19 cellular contexts compared by ENCODE assay signal in the genomic region with DNA sequence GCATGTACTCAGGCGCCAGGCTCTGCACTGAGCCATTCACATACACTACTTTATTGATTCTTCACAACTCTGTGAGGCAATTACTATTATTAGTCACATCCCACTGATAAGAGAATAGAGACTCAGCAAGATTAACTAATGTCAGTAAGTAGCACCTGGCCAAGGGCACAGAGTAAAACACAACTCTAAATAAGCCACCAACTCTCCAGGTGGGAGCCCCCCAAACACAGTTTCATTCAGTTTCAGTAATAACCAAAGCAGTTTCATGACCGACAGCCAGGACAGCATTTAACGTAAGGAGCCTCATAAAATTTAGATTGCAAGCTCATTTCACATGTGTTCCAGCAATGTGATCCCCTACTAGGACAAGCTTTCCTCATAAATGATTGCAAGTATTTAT.
DNase-seq lines count a peak whose midpoint lies in the region; FAIRE-seq and TF ChIP-seq lines count a peak whose summit lies in the region.
"Had no signal": no experiment of that assay in that cellular context is flagged by ENCODE, and none has a peak within 500 bp of the region (broad histone marks: within the 10 kb centered on the region; RNA-seq: fewer than 3 reads in every experiment).

No MANE protein-coding gene starts in this region.

- TF ChIP-seq CTCF in GM12865 (IDR thresholded peaks at IDR 0.05; ENCODE audit: insufficient read depth, low read depth, low read length, missing control alignments) = no peak
- TF ChIP-seq CTCF in bronchial epithelial cell (IDR thresholded peaks at IDR 0.05; ENCODE audit: insufficient read depth, low read length, severe bottlenecking) = no peak

- no peak for FAIRE-seq in bronchial epithelial cell (lab: Jason Lieb, UNC)
- FAIRE-seq: G401.6, GM12878, GM19239, H1 had no signal

- no peaks in the 10 kb centered on the region for H3K36me3 ChIP-seq in bronchial epithelial cell (ENCODE audit: control insufficient read depth, insufficient read depth, low read length)

- DNase-seq in GM12865 (ENCODE audit: low read depth) (peak; percentile 2), NCI-H146 (lab: John Stamatoyannopoulos, UW) (peak; percentile 59), bronchial epithelial cell (ENCODE audit: low read depth) (peak; percentile 5), mesenteric fat pad (ENCODE audit: low spot score) (no peak), NCI-H524 treated with DMSO at 0.1 percent for 48 hours (lab: John Stamatoyannopoulos, UW) (no peak), DMS114 treated with DMSO at 0.1 percent for 48 hours (lab: John Stamatoyannopoulos, UW; ENCODE audit: unreplicated experiment) (no peak), NCI-H226 (no peak)
- DNase-seq: C1 segment of cervical spinal cord; Caco-2; CD4-positive, CD25-positive, alpha-beta regulatory T cell; CD8-positive, alpha-beta T cell; DND-41; GM23248; H7; HCEC 1CT had no signal

- H3K27me3 ChIP-seq in bronchial epithelial cell (ENCODE audit: control insufficient read depth, insufficient read depth, low read length) = no peaks in the 10 kb centered on the region

- no peak overlapping the region for H3K4me3 ChIP-seq in GM12865 (ENCODE audit: low read depth, low read length)
- no peak overlapping the region for H3K4me3 ChIP-seq in bronchial epithelial cell (ENCODE audit: low read depth, low read length)
- H3K4me3 ChIP-seq: GM12878, GM23248 had no signal

Comparison
In these comparisons a context has a peak if more than half of its experiments do, and no peak if none do; other contexts are left out.
1. DNase-seq: peak in GM12865 (single experiment), NCI-H146 (single experiment) and bronchial epithelial cell (single experiment); none in mesenteric fat pad (single experiment), NCI-H524 treated with DMSO at 0.1 percent for 48 hours (single experiment), DMS114 treated with DMSO at 0.1 percent for 48 hours (single experiment) and NCI-H226 (single experiment).